8 cellular contexts compared by ENCODE assay signal in genomic region chr3:187745201-187746058, GRCh38. TPM values are rescaled to one million over a fixed set of nuclear protein-coding genes. Genes with fewer than 3 reads are reported as not detected.
DNase-seq lines count a peak whose midpoint lies in the region; ATAC-seq, FAIRE-seq and TF ChIP-seq lines count a peak whose summit lies in the region.

Gene BCL6 (minus strand): TSS chr3:187745468. CDS start chr3:187733693, 11,775 bp downstream.

- no peaks in the 10 kb centered on the region for H3K9me3 Mint-ChIP-seq in WTC11

- peaks cover 17% of the 10 kb centered on the region for H3K27me3 Mint-ChIP-seq in WTC11 (ENCODE audit: low read depth)

- no peaks in the 10 kb centered on the region for H3K27me3 ChIP-seq in A673 (replicated peaks; ENCODE audit: insufficient read depth, low read depth, low read length, poor library complexity)
- no peaks in the 10 kb centered on the region for H3K27me3 ChIP-seq in bronchial epithelial cell (ENCODE audit: control insufficient read depth, insufficient read depth, low read length)
- no peaks in the 10 kb centered on the region for H3K27me3 ChIP-seq in skeletal muscle tissue (ENCODE audit: control insufficient read depth in 3 of 3, insufficient read depth in 3 of 3, low read length in 3 of 3)

- FAIRE-seq in bronchial epithelial cell (lab: Jason Lieb, UNC): no peak

- H3K4me1 ChIP-seq in A673 (ENCODE audit: insufficient read depth, low read length, poor library complexity, severe bottlenecking) (peaks cover 34% of the 10 kb centered on the region), skeletal muscle tissue (ENCODE audit: control insufficient read depth in 3 of 3, insufficient read depth in 3 of 3, low read length in 3 of 3) (peaks cover 24 to 36% (median 33%) of the 10 kb centered on the region in 3 donors)

- peak within 1 kb of the TSS; percentile 100 for H3K27ac Mint-ChIP-seq in WTC11

- DNase-seq in A673 (ENCODE audit: low spot score) (peak; percentile 97), NCI-H345 (lab: John Stamatoyannopoulos, UW) (peak; percentile 97), WTC11 (ENCODE audit: low spot score) (peak; percentile 84), bronchial epithelial cell (ENCODE audit: low read depth) (peak; percentile 94), iPS-NIHi11 (ENCODE audit: low spot score) (peak; percentile 79)

- H3K9me3 ChIP-seq in A673 (ENCODE audit: low read depth, low read length, poor library complexity, severe bottlenecking): no peaks in the 10 kb centered on the region
- H3K9me3 ChIP-seq in skeletal muscle tissue (ENCODE audit: control insufficient read depth in 3 of 3, low read length in 3 of 3): no peaks in the 10 kb centered on the region

- ATAC-seq in GM18873 (IDR thresholded peaks at IDR 0.05; ENCODE audit: low FRiP score, unreplicated experiment) (peak; percentile 75), HG03196 (IDR thresholded peaks at IDR 0.05; ENCODE audit: unreplicated experiment) (peak; percentile 67), WTC11 (peak; percentile 36)

- POLR2A ChIA-PET in A673 (lab: Charles Lee; ENCODE audit: low non-redundant PET): interaction anchor here (0.6 to 1.0 kb wide), 6 partner anchors 50 to 1208 kb away, joined by 3 to 6 read pairs (median 3); no protein-coding TSS in a partner anchor
- POLR2A ChIA-PET in WTC11 (lab: Charles Lee): interaction anchor here (0.7 to 1.5 kb wide), 21 partner anchors 8 to 1209 kb away, joined by 3 to 31 read pairs (median 4); partner anchors contain the start of gene LPP

- H3K36me3 ChIP-seq in A673 (ENCODE audit: insufficient read depth, low read length, poor library complexity, severe bottlenecking): no peaks in the 10 kb centered on the region
- no peaks in the 10 kb centered on the region for H3K36me3 ChIP-seq in bronchial epithelial cell (ENCODE audit: control insufficient read depth, insufficient read depth, low read length)
- peaks cover 0 to 3% (median 0%) of the 10 kb centered on the region in 3 donors for H3K36me3 ChIP-seq in skeletal muscle tissue (ENCODE audit: control insufficient read depth in 3 of 3, insufficient read depth in 3 of 3, low read length in 3 of 3)

- peak within 1 kb of the TSS; percentile 99 to 100 (median 100) for H3K9ac ChIP-seq in skeletal muscle tissue (ENCODE audit: low read depth in 1 of 3, low read length in 3 of 3)

- H3K4me3 Mint-ChIP-seq in WTC11: peak within 1 kb of the TSS; percentile 82

- H3K36me3 Mint-ChIP-seq in WTC11: no peaks in the 10 kb centered on the region

- H3K27ac ChIP-seq in A673 (ENCODE audit: low read depth, low read length, poor library complexity, severe bottlenecking) (peak within 1 kb of the TSS; percentile 100), skeletal muscle tissue (ENCODE audit: low read depth, low read length) (peak within 1 kb of the TSS; percentile 100)

- intact Hi-C loops in A673 (cut with micrococcal nuclease; ENCODE audit: unreplicated experiment): loop anchor here (2.0 to 10.0 kb wide), 8 partner anchors 299 to 1079 kb away; no protein-coding TSS in a partner anchor

- peaks cover 61% of the 10 kb centered on the region for H3K4me1 Mint-ChIP-seq in WTC11

- no TSS peak for BruUV-seq in A673 (replicated peaks; lab: Mats Ljungman, UMichigan)

- CTCF ChIA-PET in A673 (lab: Charles Lee) (interaction anchor here (1.3 kb wide), 1 partner anchor 1210 kb away, joined by 4 read pairs; no protein-coding TSS in a partner anchor), WTC11 (lab: Charles Lee) (interaction anchor here (0.8 to 1.8 kb wide), 17 partner anchors 9 to 1210 kb away, joined by 3 to 9 read pairs (median 4); no protein-coding TSS in a partner anchor)

- TF ChIP-seq CTCF in A673 (conservative IDR thresholded peaks at IDR 0.05; ENCODE audit: low read depth, low read length) (no peak; the same call in 1 of the 2 replicates), WTC11 (IDR thresholded peaks at IDR 0.05) (no peak), bronchial epithelial cell (IDR thresholded peaks at IDR 0.05; ENCODE audit: insufficient read depth, low read length, severe bottlenecking) (no peak)

- H3K4me3 ChIP-seq in A673 (ENCODE audit: low read depth, low read length, poor library complexity, severe bottlenecking) (peak within 1 kb of the TSS; percentile 70), bronchial epithelial cell (ENCODE audit: low read depth, low read length) (peak within 1 kb of the TSS; percentile 88), skeletal muscle tissue (ENCODE audit: low read length in 3 of 3) (peak within 1 kb of the TSS; percentile 94 to 97 (median 95))

TF ChIP-seq in WTC11, 78 proteins besides CTCF, POLR2A, EP300 and RAD21 (continues in another document):
- TF ChIP-seq ZNF532 (CRISPR knock-in tag; IDR thresholded peaks at IDR 0.05; ENCODE audit: borderline replicate concordance) (no peak), FOXK1 (CRISPR knock-in tag; IDR thresholded peaks at IDR 0.05) (peak; percentile 65; the same call in 1 of the 2 replicates), PRRX2 (CRISPR knock-in tag; IDR thresholded peaks at IDR 0.05) (no peak), ETV6 (CRISPR knock-in tag; IDR thresholded peaks at IDR 0.05) (peak; percentile 45; the same call in 1 of the 2 replicates), USF2 (CRISPR knock-in tag; IDR thresholded peaks at IDR 0.05) (peak; percentile 96), ZBTB21 (CRISPR knock-in tag; IDR thresholded peaks at IDR 0.05; ENCODE audit: borderline replicate concordance) (peak; percentile 28; the same call in 1 of the 2 replicates), CREM (CRISPR knock-in tag; IDR thresholded peaks at IDR 0.05) (no peak), ATF3 (CRISPR knock-in tag; conservative IDR thresholded peaks at IDR 0.05) (peak; percentile 53; the same call in 1 of the 2 replicates), GABPB1 (CRISPR knock-in tag; IDR thresholded peaks at IDR 0.05) (peak; percentile 92), ZNF263 (CRISPR knock-in tag; IDR thresholded peaks at IDR 0.05; ENCODE audit: low read depth) (no peak), ZNF138 (CRISPR knock-in tag; conservative IDR thresholded peaks at IDR 0.05) (no peak), ERG (CRISPR knock-in tag; IDR thresholded peaks at IDR 0.05) (no peak), TEAD1 (CRISPR knock-in tag; IDR thresholded peaks at IDR 0.05) (peak; percentile 28; the same call in 1 of the 2 replicates), USF1 (CRISPR knock-in tag; IDR thresholded peaks at IDR 0.05) (peak; percentile 96)

RNA-seq across cellular contexts. Expression of gene BCL6, which starts in this region (rescaled TPM):
- total RNA-seq in A673 (2021) (30.3 and 31.7 TPM in 2 replicates), WTC11 (2021) (10.2 to 11.8 TPM (median 11.2 TPM) in 3 replicates), bronchial epithelial cell (6.8 and 9.0 TPM in 2 replicates), skeletal muscle tissue (7.8 TPM)

Comparison
In these comparisons a context has a peak if more than half of its experiments do, and no peak if none do; other contexts are left out.
1. Peak in every context shown above with its lines: DNase-seq, ATAC-seq, H3K4me3 ChIP-seq and H3K27ac ChIP-seq.